Comparison of ENCODE assay signal across 8 cellular contexts in the genomic region with DNA sequence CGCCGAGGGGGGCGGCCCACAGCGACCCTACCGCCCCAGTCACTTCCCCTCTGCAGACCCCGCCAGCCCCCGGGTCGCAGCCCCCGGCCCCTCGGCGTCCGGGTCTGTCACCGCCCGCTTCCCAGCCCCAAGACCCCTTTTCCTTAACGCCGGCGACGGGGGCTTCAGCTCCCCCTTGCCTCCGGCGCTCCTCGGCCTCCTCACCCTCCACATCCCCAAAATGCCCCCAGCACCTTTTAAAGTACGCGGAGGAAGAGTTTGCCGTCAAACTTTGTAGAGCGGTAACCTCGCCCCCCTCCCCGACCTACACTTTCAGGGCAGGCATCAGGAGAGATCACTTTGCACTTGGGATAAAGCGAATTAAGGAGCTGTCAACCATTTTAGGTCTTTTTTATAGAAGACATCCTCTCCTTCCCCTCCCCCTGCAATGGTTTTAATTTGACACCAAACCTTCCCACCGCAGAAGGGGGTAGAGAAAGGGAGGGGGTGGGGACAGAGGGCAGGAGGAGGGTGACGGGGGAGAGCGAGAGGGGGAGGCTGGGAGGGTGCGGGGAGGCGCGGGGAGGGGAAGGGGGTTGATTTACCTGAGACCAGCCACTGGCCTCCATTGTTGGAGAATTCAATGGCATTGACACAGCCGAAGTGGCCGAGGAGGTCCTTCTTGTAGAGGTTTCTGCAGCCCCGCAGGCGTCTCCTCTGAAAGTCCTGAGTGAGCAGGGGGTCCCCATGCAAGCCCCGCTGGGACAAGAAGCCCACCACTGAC. TPM values are rescaled to one million over a fixed set of nuclear protein-coding genes. Genes with fewer than 3 reads are reported as not detected.
DNase-seq lines count a peak whose midpoint lies in the region; ATAC-seq, FAIRE-seq and TF ChIP-seq lines count a peak whose summit lies in the region.

No MANE protein-coding gene starts in this region.

- peak overlapping the region; percentile 92 for H3K4me3 ChIP-seq in HUES64 (ENCODE audit: low read length)
- H3K4me3 ChIP-seq in cardiac fibroblast (replicated peaks in 1 of 2; ENCODE audit: low read depth in 2 of 2, low read length in 2 of 2): peak overlapping the region; percentile 86 to 88
- peak overlapping the region; percentile 80 to 93 for H3K4me3 ChIP-seq in kidney (ENCODE audit: low read length in 2 of 2)

- FAIRE-seq in kidney (lab: Jason Lieb, UNC): no peak

- ATAC-seq in GM21737 (IDR thresholded peaks at IDR 0.05; ENCODE audit: unreplicated experiment): no peak

- H3K27ac ChIP-seq in HUES64 (ENCODE audit: low read depth, low read length) (peak overlapping the region; percentile 88; the same call in 1 of the 2 replicates), kidney (ENCODE audit: low read depth in 2 of 2, low read length in 2 of 2) (peak overlapping the region; percentile 92 to 96)

- peak; percentile 13 to 31 for DNase-seq in activated CD4-positive, alpha-beta T cell treated with anti-CD3 and anti-CD28 coated beads for 24 hours (ENCODE audit: low read depth in 2 of 2)
- no peak for DNase-seq in activated CD4-positive, alpha-beta T cell treated with anti-CD3 and anti-CD28 coated beads for 1 hour
- DNase-seq in T-helper 9 cell (peak; percentile 40), cardiac fibroblast (ENCODE audit: low read depth in 2 of 2) (peak; percentile 37 to 56), kidney (peak; percentile 80)
- peak; percentile 41 for DNase-seq in stimulated activated CD4-positive, alpha-beta T cell treated with anti-CD3 and anti-CD28 coated beads, Interleukin-4, amount 100 ng/mL, for 24 hours

- peaks cover 8% of the 10 kb centered on the region for H3K36me3 ChIP-seq in HUES64 (ENCODE audit: insufficient read depth, low read length)
- H3K36me3 ChIP-seq in kidney (ENCODE audit: control insufficient read depth in 1 of 2, insufficient read depth in 2 of 2, low read length in 2 of 2): peaks cover 5 to 6% of the 10 kb centered on the region in 2 donors

- H3K27me3 ChIP-seq in HUES64 (ENCODE audit: insufficient read depth, low read length): peaks cover 18% of the 10 kb centered on the region

- intact Hi-C loops in kidney (cut with DNase I): no loop called here

- H3K9me3 ChIP-seq in HUES64 (ENCODE audit: insufficient read depth, low read depth, low read length): no peaks in the 10 kb centered on the region
- H3K9me3 ChIP-seq in kidney (ENCODE audit: control insufficient read depth in 1 of 2, low read length in 2 of 2): no peaks in the 10 kb centered on the region

- H3K4me1 ChIP-seq in HUES64 (ENCODE audit: insufficient read depth, low read length): peaks cover 17% of the 10 kb centered on the region; the same call in 1 of the 2 replicates
- peaks cover 9 to 19% of the 10 kb centered on the region in 2 donors for H3K4me1 ChIP-seq in kidney (ENCODE audit: control insufficient read depth in 1 of 2, insufficient read depth in 1 of 2, low read depth in 1 of 2, low read length in 2 of 2)

- under 1% methylated on average over 38 of the region's 39 CpGs for WGBS in HUES64

- H3K9ac ChIP-seq in HUES64 (ENCODE audit: low read depth, low read length) (peak overlapping the region; percentile 69; the same call in 1 of the 2 replicates), kidney (ENCODE audit: low read length in 2 of 2) (peak overlapping the region; percentile 88 to 91)

- TF ChIP-seq CTCF in cardiac fibroblast (IDR thresholded peaks at IDR 0.05; ENCODE audit: low read depth, low read length) (no peak), kidney (IDR thresholded peaks at IDR 0.05; ENCODE audit: borderline replicate concordance, extremely low read depth, insufficient read depth) (no peak)

RNA-seq across cellular contexts. Expression of a gene that starts 0.6 kb away (rescaled TPM):
- 16.1 TPM for polyA plus RNA-seq in HUES64 (2013, experiment 1 of 2)
- polyA plus RNA-seq in HUES64 (2013, experiment 2 of 2): 20.5 TPM
- 51.0 TPM for total RNA-seq in kidney
- polyA plus RNA-seq in kidney (ENCODE audit: insufficient read depth, low read depth, low replicate concordance): 17.3 TPM

RNA-seq across cellular contexts. Expression of a gene that starts 38.9 kb away (rescaled TPM):
- polyA plus RNA-seq in HUES64 (2013, experiment 1 of 2): 14.8 TPM
- 12.3 TPM for polyA plus RNA-seq in HUES64 (2013, experiment 2 of 2)
- 24.5 TPM for total RNA-seq in kidney
- 13.7 TPM for polyA plus RNA-seq in kidney (ENCODE audit: insufficient read depth, low read depth, low replicate concordance)
